Comparison of ENCODE assay signal across 1 cellular context in the genomic region with DNA sequence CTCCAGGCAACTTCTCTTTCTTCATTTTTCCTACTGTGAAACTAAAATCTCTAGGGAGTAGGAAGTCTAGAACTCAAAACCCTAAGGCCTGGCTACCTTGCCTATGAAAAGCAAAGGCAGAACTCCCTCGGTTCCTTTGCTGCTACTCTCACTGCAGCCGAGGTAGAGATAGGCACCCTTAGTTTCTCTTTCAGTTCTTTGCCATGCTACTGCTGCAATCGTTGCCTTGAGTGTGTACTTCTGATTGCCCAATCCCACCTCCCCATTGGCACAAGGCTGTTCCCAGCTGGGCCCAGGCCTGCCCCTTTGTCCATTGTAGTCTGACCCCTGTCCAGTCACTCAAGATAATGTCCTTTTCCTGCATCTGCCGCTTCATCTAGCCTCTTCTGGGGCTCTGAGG.
TF ChIP-seq lines count a peak whose summit lies in the region.

No MANE protein-coding gene starts in this region.

TF ChIP-seq in GM12878, 131 proteins besides CTCF, POLR2A, EP300 and RAD21 (continued from another document):
- TF ChIP-seq, protein P1, sequence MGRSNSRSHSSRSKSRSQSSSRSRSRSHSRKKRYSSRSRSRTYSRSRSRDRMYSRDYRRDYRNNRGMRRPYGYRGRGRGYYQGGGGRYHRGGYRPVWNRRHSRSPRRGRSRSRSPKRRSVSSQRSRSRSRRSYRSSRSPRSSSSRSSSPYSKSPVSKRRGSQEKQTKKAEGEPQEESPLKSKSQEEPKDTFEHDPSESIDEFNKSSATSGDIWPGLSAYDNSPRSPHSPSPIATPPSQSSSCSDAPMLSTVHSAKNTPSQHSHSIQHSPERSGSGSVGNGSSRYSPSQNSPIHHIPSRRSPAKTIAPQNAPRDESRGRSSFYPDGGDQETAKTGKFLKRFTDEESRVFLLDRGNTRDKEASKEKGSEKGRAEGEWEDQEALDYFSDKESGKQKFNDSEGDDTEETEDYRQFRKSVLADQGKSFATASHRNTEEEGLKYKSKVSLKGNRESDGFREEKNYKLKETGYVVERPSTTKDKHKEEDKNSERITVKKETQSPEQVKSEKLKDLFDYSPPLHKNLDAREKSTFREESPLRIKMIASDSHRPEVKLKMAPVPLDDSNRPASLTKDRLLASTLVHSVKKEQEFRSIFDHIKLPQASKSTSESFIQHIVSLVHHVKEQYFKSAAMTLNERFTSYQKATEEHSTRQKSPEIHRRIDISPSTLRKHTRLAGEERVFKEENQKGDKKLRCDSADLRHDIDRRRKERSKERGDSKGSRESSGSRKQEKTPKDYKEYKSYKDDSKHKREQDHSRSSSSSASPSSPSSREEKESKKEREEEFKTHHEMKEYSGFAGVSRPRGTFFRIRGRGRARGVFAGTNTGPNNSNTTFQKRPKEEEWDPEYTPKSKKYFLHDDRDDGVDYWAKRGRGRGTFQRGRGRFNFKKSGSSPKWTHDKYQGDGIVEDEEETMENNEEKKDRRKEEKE (IDR thresholded peaks at IDR 0.05): no peak
- TF ChIP-seq, protein P2, sequence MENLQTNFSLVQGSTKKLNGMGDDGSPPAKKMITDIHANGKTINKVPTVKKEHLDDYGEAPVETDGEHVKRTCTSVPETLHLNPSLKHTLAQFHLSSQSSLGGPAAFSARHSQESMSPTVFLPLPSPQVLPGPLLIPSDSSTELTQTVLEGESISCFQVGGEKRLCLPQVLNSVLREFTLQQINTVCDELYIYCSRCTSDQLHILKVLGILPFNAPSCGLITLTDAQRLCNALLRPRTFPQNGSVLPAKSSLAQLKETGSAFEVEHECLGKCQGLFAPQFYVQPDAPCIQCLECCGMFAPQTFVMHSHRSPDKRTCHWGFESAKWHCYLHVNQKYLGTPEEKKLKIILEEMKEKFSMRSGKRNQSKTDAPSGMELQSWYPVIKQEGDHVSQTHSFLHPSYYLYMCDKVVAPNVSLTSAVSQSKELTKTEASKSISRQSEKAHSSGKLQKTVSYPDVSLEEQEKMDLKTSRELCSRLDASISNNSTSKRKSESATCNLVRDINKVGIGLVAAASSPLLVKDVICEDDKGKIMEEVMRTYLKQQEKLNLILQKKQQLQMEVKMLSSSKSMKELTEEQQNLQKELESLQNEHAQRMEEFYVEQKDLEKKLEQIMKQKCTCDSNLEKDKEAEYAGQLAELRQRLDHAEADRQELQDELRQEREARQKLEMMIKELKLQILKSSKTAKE (IDR thresholded peaks at IDR 0.05; ENCODE audit: low read depth, poor library complexity, severe bottlenecking): no peak
- TF ChIP-seq CREM (IDR thresholded peaks at IDR 0.05; ENCODE audit: low read depth): no peak
- TF ChIP-seq ZNF24 (IDR thresholded peaks at IDR 0.05): no peak
- no peak for TF ChIP-seq NFIC (IDR thresholded peaks at IDR 0.05; ENCODE audit: low read depth, low read length)
- no peak for TF ChIP-seq IKZF1 (conservative IDR thresholded peaks at IDR 0.05)
- TF ChIP-seq POLR2AphosphoS2 (IDR thresholded peaks at IDR 0.05; ENCODE audit: low read depth, low read length): no peak
- no peak for TF ChIP-seq NR2F1 (conservative IDR thresholded peaks at IDR 0.05)
TF ChIP-seq in GM12878: peak in this region for 0.
